In the genomic region with DNA sequence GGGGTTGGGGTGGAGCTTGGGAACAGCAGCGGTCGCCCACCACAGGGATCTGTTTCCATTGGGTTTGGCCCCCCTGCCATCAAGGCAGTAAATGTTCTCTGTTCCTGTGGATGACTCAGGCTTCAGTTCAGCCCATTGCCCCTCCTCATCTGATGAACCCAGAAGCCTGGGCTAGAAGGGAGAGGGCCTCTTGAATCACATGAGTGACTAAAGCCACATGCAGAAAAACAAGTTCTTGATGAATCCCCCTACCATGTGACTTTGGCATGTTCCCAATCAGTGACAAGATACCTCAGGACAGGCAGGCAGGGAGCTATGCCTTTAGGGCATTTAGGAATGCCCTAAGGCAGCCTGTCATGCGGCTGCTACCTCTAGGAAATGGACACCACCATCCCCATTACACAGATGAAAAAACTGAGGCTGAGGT, we compare ENCODE assay signal across 9 cellular contexts. TPM values are rescaled to one million over a fixed set of nuclear protein-coding genes. Genes with fewer than 3 reads are reported as not detected.
DNase-seq lines count a peak whose midpoint lies in the region; ATAC-seq, FAIRE-seq and TF ChIP-seq lines count a peak whose summit lies in the region.
"Had no signal": no experiment of that assay in that cellular context is flagged by ENCODE, and none has a peak within 500 bp of the region (broad histone marks: within the 10 kb centered on the region; RNA-seq: fewer than 3 reads in every experiment).

No MANE protein-coding gene starts in this region.

- H3K27ac Mint-ChIP-seq in osteocyte (ENCODE audit: unreplicated experiment), result peak overlapping the region; percentile 88
- H3K27ac Mint-ChIP-seq: activated B cell treated with CpG ODN at 0.5 μM for 24 hours had no signal

- H3K4me1 ChIP-seq in Panc1 (ENCODE audit: control insufficient read depth, insufficient read depth, low read length), result peaks cover 53% of the 10 kb centered on the region

- TF ChIP-seq CTCF in Panc1 (IDR thresholded peaks at IDR 0.05) (no peak), osteocyte (IDR thresholded peaks at IDR 0.05) (no peak), D721Med (IDR thresholded peaks at IDR 0.05; ENCODE audit: insufficient read depth, missing control alignments) (no peak)

- FAIRE-seq in D721Med (lab: Jason Lieb, UNC), result no peak

- no peak overlapping the region for H3K4me3 ChIP-seq in Panc1 (ENCODE audit: low read depth in 2 of 2, low read length in 2 of 2)

- no TSS peak for BruUV-seq in Panc1 (replicated peaks; lab: Mats Ljungman, UMichigan)

- no peaks in the 10 kb centered on the region for H3K27me3 Mint-ChIP-seq in osteocyte (ENCODE audit: unreplicated experiment)

- DNase-seq in Caki2 (ENCODE audit: low read depth), result peak; percentile 94
- no peak for DNase-seq in Panc1 (ENCODE audit: low read depth, low spot score)
- no peak for DNase-seq in osteocyte (ENCODE audit: extremely low spot score, unreplicated experiment)
- no peak for DNase-seq in DMS 273 treated with DMSO at 0.1 percent for 48 hours (lab: John Stamatoyannopoulos, UW)
- DNase-seq in NCI-H510A treated with DMSO at 0.1 percent for 48 hours (lab: John Stamatoyannopoulos, UW), result no peak
- no peak for DNase-seq in T-helper 2 cell
- DNase-seq in D721Med (ENCODE audit: insufficient read length, low spot score), result no peak
- DNase-seq: activated B cell treated with CpG ODN at 0.5 μM for 24 hours had no signal

- H3K4me1 Mint-ChIP-seq in osteocyte (ENCODE audit: unreplicated experiment), result peaks cover 69% of the 10 kb centered on the region

- CTCF ChIA-PET in Panc1 (lab: Charles Lee), result interaction anchor here (0.6 to 1.1 kb wide), 3 partner anchors 97 to 507 kb away, joined by 3 to 4 read pairs (median 3); no protein-coding TSS in a partner anchor

- POLR2A ChIA-PET in Panc1 (lab: Charles Lee), result no interaction called here

- no peak for ATAC-seq in Panc1
- peak; percentile 56 for ATAC-seq in esophagus mucosa

- in situ Hi-C loops in Caki2 (cut with HindIII; ENCODE audit: low pct_unique_long_range_greater_than_20kb, low sequenced_read_pairs), result no loop called here
- in situ Hi-C loops in Panc1 (cut with HindIII; ENCODE audit: low pct_unique_long_range_greater_than_20kb, low sequenced_read_pairs), result no loop called here

- H3K9me3 ChIP-seq in Panc1 (ENCODE audit: control insufficient read depth, insufficient read depth, low read depth, low read length), result no peaks in the 10 kb centered on the region

- H3K4me3 Mint-ChIP-seq in osteocyte (ENCODE audit: unreplicated experiment), result peak overlapping the region; percentile 83
- H3K4me3 Mint-ChIP-seq: activated B cell treated with CpG ODN at 0.5 μM for 24 hours had no signal

- peak overlapping the region; percentile 91 for H3K27ac ChIP-seq in Panc1 (ENCODE audit: low read length)

- no peaks in the 10 kb centered on the region; the same call in 1 of the 2 replicates for H3K36me3 ChIP-seq in Panc1 (ENCODE audit: control insufficient read depth, insufficient read depth, low read length)

- intact Hi-C loops in Panc1 (cut with micrococcal nuclease; ENCODE audit: unreplicated experiment), result no loop called here

- no peaks in the 10 kb centered on the region for H3K27me3 ChIP-seq in Panc1 (ENCODE audit: control insufficient read depth, insufficient read depth, low read length)

- peaks cover 17% of the 10 kb centered on the region for H3K36me3 Mint-ChIP-seq in osteocyte (ENCODE audit: unreplicated experiment)

- no peaks in the 10 kb centered on the region for H3K9me3 Mint-ChIP-seq in osteocyte (ENCODE audit: unreplicated experiment)
- H3K9me3 Mint-ChIP-seq: activated B cell treated with CpG ODN at 0.5 μM for 24 hours had no signal

RNA-seq across cellular contexts. Expression of gene SH3PXD2B, which starts 2.5 kb away (rescaled TPM):
- 14.2 and 25.2 TPM in 2 replicates for total RNA-seq in Caki2 (2014; rRNA removed; shearing (Covaris generic); ENCODE audit: low replicate concordance)
- total RNA-seq in Panc1 (2021; ENCODE audit: unreplicated experiment) (39.7 TPM), esophagus mucosa (16.5 TPM), osteocyte (114 and 125 TPM in 2 replicates)
- 45.0 TPM for polyA plus RNA-seq in Panc1 (2012; ENCODE audit: insufficient read length)
